ENCODE assay signal across 1 cellular context in genomic region chr1:31745898-31746668, GRCh38.
TF ChIP-seq lines count a peak whose summit lies in the region.

No MANE protein-coding gene starts in this region.

TF ChIP-seq in HepG2, 621 proteins besides CTCF, POLR2A, EP300 and RAD21:
- TF ChIP-seq PAX8 (CRISPR knock-in tag; IDR thresholded peaks at IDR 0.05; ENCODE audit: borderline replicate concordance) (no peak), GLI4 (CRISPR knock-in tag; IDR thresholded peaks at IDR 0.05; ENCODE audit: borderline replicate concordance) (no peak), RELA (CRISPR knock-in tag; IDR thresholded peaks at IDR 0.05) (no peak), PBX3 (CRISPR knock-in tag; IDR thresholded peaks at IDR 0.05; ENCODE audit: borderline replicate concordance) (no peak), JUND (CRISPR knock-in tag; IDR thresholded peaks at IDR 0.05) (no peak), ZNF720 (CRISPR knock-in tag; IDR thresholded peaks at IDR 0.05) (no peak), SP4 (CRISPR knock-in tag; IDR thresholded peaks at IDR 0.05) (no peak), FIP1L1 (IDR thresholded peaks at IDR 0.05; ENCODE audit: borderline replicate concordance, insufficient read depth, low read depth, low read length) (no peak), ZNF329 (CRISPR knock-in tag; IDR thresholded peaks at IDR 0.05; ENCODE audit: low read depth) (no peak), HNF1B (CRISPR knock-in tag; IDR thresholded peaks at IDR 0.05) (no peak)
- TF ChIP-seq, protein P1, sequence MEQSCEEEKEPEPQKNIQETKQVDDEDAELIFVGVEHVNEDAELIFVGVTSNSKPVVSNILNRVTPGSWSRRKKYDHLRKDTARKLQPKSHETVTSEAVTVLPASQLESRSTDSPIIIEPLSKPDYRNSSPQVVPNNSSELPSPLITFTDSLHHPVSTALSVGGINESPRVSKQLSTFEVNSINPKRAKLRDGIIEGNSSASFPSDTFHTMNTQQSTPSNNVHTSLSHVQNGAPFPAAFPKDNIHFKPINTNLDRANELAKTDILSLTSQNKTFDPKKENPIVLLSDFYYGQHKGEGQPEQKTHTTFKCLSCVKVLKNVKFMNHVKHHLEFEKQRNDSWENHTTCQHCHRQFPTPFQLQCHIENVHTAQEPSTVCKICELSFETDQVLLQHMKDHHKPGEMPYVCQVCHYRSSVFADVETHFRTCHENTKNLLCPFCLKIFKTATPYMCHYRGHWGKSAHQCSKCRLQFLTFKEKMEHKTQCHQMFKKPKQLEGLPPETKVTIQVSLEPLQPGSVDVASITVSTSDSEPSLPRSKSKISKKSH (CRISPR knock-in tag; IDR thresholded peaks at IDR 0.05; ENCODE audit: borderline replicate concordance), result no peak
- TF ChIP-seq, protein P2, sequence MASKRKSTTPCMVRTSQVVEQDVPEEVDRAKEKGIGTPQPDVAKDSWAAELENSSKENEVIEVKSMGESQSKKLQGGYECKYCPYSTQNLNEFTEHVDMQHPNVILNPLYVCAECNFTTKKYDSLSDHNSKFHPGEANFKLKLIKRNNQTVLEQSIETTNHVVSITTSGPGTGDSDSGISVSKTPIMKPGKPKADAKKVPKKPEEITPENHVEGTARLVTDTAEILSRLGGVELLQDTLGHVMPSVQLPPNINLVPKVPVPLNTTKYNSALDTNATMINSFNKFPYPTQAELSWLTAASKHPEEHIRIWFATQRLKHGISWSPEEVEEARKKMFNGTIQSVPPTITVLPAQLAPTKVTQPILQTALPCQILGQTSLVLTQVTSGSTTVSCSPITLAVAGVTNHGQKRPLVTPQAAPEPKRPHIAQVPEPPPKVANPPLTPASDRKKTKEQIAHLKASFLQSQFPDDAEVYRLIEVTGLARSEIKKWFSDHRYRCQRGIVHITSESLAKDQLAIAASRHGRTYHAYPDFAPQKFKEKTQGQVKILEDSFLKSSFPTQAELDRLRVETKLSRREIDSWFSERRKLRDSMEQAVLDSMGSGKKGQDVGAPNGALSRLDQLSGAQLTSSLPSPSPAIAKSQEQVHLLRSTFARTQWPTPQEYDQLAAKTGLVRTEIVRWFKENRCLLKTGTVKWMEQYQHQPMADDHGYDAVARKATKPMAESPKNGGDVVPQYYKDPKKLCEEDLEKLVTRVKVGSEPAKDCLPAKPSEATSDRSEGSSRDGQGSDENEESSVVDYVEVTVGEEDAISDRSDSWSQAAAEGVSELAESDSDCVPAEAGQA (IDR thresholded peaks at IDR 0.05; ENCODE audit: low read depth), result no peak
- TF ChIP-seq, protein P2 (CRISPR knock-in tag; IDR thresholded peaks at IDR 0.05; ENCODE audit: borderline replicate concordance), result no peak
- TF ChIP-seq, protein P3, sequence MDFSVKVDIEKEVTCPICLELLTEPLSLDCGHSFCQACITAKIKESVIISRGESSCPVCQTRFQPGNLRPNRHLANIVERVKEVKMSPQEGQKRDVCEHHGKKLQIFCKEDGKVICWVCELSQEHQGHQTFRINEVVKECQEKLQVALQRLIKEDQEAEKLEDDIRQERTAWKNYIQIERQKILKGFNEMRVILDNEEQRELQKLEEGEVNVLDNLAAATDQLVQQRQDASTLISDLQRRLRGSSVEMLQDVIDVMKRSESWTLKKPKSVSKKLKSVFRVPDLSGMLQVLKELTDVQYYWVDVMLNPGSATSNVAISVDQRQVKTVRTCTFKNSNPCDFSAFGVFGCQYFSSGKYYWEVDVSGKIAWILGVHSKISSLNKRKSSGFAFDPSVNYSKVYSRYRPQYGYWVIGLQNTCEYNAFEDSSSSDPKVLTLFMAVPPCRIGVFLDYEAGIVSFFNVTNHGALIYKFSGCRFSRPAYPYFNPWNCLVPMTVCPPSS (IDR thresholded peaks at IDR 0.05), result no peak
